In genomic region chr13:44271031-44271433, GRCh38 we compare ENCODE assay signal across 13 cellular contexts.
A peak's percentile ranks its signal among the peaks of the same experiment; 100 is the strongest.
DNase-seq lines count a peak whose midpoint lies in the region; ATAC-seq and TF ChIP-seq lines count a peak whose summit lies in the region.
"Had no signal": no experiment of that assay in that cellular context is flagged by ENCODE, and none has a peak within 500 bp of the region (broad histone marks: within the 10 kb centered on the region; RNA-seq: fewer than 3 reads in every experiment).

No MANE protein-coding gene starts in this region.

- TF ChIP-seq POLR2A in transverse colon (IDR thresholded peaks at IDR 0.05), result no peak

- peak overlapping the region; percentile 14 for H3K27ac ChIP-seq in colonic mucosa
- H3K27ac ChIP-seq in lung (ENCODE audit: low read depth in 1 of 2, low read length in 1 of 2), result peak overlapping the region; percentile 49 to 83
- peak overlapping the region; percentile 69 to 80 (median 76) for H3K27ac ChIP-seq in transverse colon

- in situ Hi-C loops in transverse colon (cut with MboI; ENCODE audit: low pct_ligation_motif_present in 1 of 4, low pct_unique_long_range_greater_than_20kb in 1 of 4, low sequenced_read_pairs in 3 of 4), result no loop called here

- H3K9ac ChIP-seq in colonic mucosa (ENCODE audit: low read depth in 2 of 2, low read length in 2 of 2), result no peak overlapping the region

- H3K9me3 Mint-ChIP-seq in activated naive CD4-positive, alpha-beta T cell treated with anti-CD3 and anti-CD28 coated beads, Interleukin-2, amount 10 ng/mL, durations not matched to agents 7 days and 5 days, result peaks cover 3% of the 10 kb centered on the region
- H3K9me3 Mint-ChIP-seq: activated B cell treated with CpG ODN at 0.5 μM for 24 hours had no signal

- DNase-seq in activated naive CD4-positive, alpha-beta T cell treated with anti-CD3 and anti-CD28 coated beads, Interleukin-2, amount 10 ng/mL, durations not matched to agents 7 days and 5 days, result no peak
- no peak for DNase-seq in activated naive CD4-positive, alpha-beta T cell treated with Interleukin-2 at 50 U/mL for 16 hours
- no peak for DNase-seq in colonic mucosa
- DNase-seq in lung (ENCODE audit: low spot score), result no peak
- DNase-seq in transverse colon, result no peak
- DNase-seq in NCI-H1436 treated with DMSO at 0.1 percent for 48 hours (lab: John Stamatoyannopoulos, UW), result no peak
- DNase-seq: ACHN; activated B cell treated with CpG ODN at 0.5 μM for 24 hours; activated naive CD4-positive, alpha-beta T cell; GF-D8; stimulated activated CD4-positive, alpha-beta T cell treated with anti-CD3 and anti-CD28 coated beads, Interleukin-1b, Interleukin-23, amount 100 ng/mL, for 48 hours had no signal

- H3K4me3 ChIP-seq in colonic mucosa (no peak overlapping the region), lung (no peak overlapping the region), transverse colon (no peak overlapping the region)

- CTCF ChIA-PET in activated naive CD4-positive, alpha-beta T cell treated with anti-CD3 and anti-CD28 coated beads, Interleukin-2, amount 10 ng/mL, durations not matched to agents 7 days and 5 days (lab: Charles Lee), result no interaction called here

- H3K4me1 ChIP-seq in colonic mucosa (no peaks in the 10 kb centered on the region), lung (ENCODE audit: control insufficient read depth in 2 of 2, insufficient read depth in 2 of 2, low read length in 2 of 2) (peaks cover 20 to 21% of the 10 kb centered on the region in 2 donors), transverse colon (peaks cover 13 to 39% (median 19%) of the 10 kb centered on the region in 4 donors)

- peaks cover 33% of the 10 kb centered on the region for H3K4me1 Mint-ChIP-seq in activated naive CD4-positive, alpha-beta T cell treated with anti-CD3 and anti-CD28 coated beads, Interleukin-2, amount 10 ng/mL, durations not matched to agents 7 days and 5 days

- H3K4me3 Mint-ChIP-seq in activated naive CD4-positive, alpha-beta T cell treated with anti-CD3 and anti-CD28 coated beads, Interleukin-2, amount 10 ng/mL, durations not matched to agents 7 days and 5 days, result no peak overlapping the region
- H3K4me3 Mint-ChIP-seq: activated B cell treated with CpG ODN at 0.5 μM for 24 hours had no signal

- H3K27ac Mint-ChIP-seq in activated naive CD4-positive, alpha-beta T cell treated with anti-CD3 and anti-CD28 coated beads, Interleukin-2, amount 10 ng/mL, durations not matched to agents 7 days and 5 days, result peak overlapping the region; percentile 67
- H3K27ac Mint-ChIP-seq: activated B cell treated with CpG ODN at 0.5 μM for 24 hours had no signal

- 33 to 61% methylated on average over 4 of the region's 4 CpGs for WGBS in lung, 2 donors
- 56% methylated on average over 4 of the region's 4 CpGs; no CpG with 5 or more reads in 1 of the 2 donors for WGBS in transverse colon (ENCODE audit: low coverage in 1 of 2), 2 donors

- no peaks in the 10 kb centered on the region for H3K36me3 ChIP-seq in colonic mucosa
- no peaks in the 10 kb centered on the region for H3K36me3 ChIP-seq in lung (ENCODE audit: control insufficient read depth in 2 of 2, insufficient read depth in 2 of 2, low read length in 2 of 2)
- no peaks in the 10 kb centered on the region for H3K36me3 ChIP-seq in transverse colon

- intact Hi-C loops in colonic mucosa (cut with DNase I) (no loop called here), transverse colon (cut with DNase I; ENCODE audit: low total_unique reads) (loop anchor here (5.0 kb wide), 1 partner anchor 49 kb away; no protein-coding TSS in a partner anchor)

- no peaks in the 10 kb centered on the region for H3K27me3 ChIP-seq in colonic mucosa
- no peaks in the 10 kb centered on the region for H3K27me3 ChIP-seq in lung (ENCODE audit: control insufficient read depth, insufficient read depth)
- no peaks in the 10 kb centered on the region for H3K27me3 ChIP-seq in transverse colon

- no peaks in the 10 kb centered on the region for H3K9me3 ChIP-seq in colonic mucosa
- H3K9me3 ChIP-seq in lung (ENCODE audit: control insufficient read depth in 2 of 2, insufficient read depth in 1 of 2, low read length in 1 of 2), result no peaks in the 10 kb centered on the region
- H3K9me3 ChIP-seq in transverse colon, result no peaks in the 10 kb centered on the region

- no peak for TF ChIP-seq CTCF in colonic mucosa (IDR thresholded peaks at IDR 0.05)
- no peak for TF ChIP-seq CTCF in lung (IDR thresholded peaks at IDR 0.05; ENCODE audit: control extremely low read depth, extremely low read depth)
- TF ChIP-seq CTCF in transverse colon (IDR thresholded peaks at IDR 0.05), result no peak

- peak; percentile 90 for TF ChIP-seq EP300 in transverse colon (IDR thresholded peaks at IDR 0.05; ENCODE audit: low read depth)

- peaks cover 10% of the 10 kb centered on the region for H3K36me3 Mint-ChIP-seq in activated naive CD4-positive, alpha-beta T cell treated with anti-CD3 and anti-CD28 coated beads, Interleukin-2, amount 10 ng/mL, durations not matched to agents 7 days and 5 days

- peaks cover 21% of the 10 kb centered on the region for H3K27me3 Mint-ChIP-seq in activated naive CD4-positive, alpha-beta T cell treated with anti-CD3 and anti-CD28 coated beads, Interleukin-2, amount 10 ng/mL, durations not matched to agents 7 days and 5 days

- peak; percentile 49 for ATAC-seq in lung (ENCODE audit: insufficient read depth, low FRiP score)
- ATAC-seq in GM21447 (IDR thresholded peaks at IDR 0.05; ENCODE audit: unreplicated experiment), result no peak
- ATAC-seq in HG02970 (IDR thresholded peaks at IDR 0.05; ENCODE audit: low FRiP score, unreplicated experiment), result no peak

Comparison
In these comparisons a context has a peak if more than half of its experiments do, and no peak if none do; other contexts are left out.
1. H3K27ac ChIP-seq: peak in every context shown above with its lines; median percentile 76 in transverse colon; 66 in lung; 14 in colonic mucosa.